ENCODE assay signal across 28 cellular contexts in genomic region chr11:79544324-79544723, GRCh38.
"Had no signal": no experiment of that assay in that cellular context is flagged by ENCODE, and none has a peak within 500 bp of the region (broad histone marks: within the 10 kb centered on the region; RNA-seq: fewer than 3 reads in every experiment).

No MANE protein-coding gene starts in this region.

- DNase-seq: activated B cell treated with CpG ODN at 0.5 μM for 24 hours; activated CD4-positive, alpha-beta memory T cell treated with anti-CD3 and anti-CD28 coated beads, Interleukin-2, amount 10 ng/mL, durations not matched to agents 7 days and 5 days; activated CD4-positive, alpha-beta T cell treated with anti-CD3 and anti-CD28 coated beads for 4 hours; activated CD4-positive, alpha-beta T cell treated with anti-CD3 and anti-CD28 coated beads, Interleukin-2, amount 10 ng/mL, durations not matched to agents 24 days and 14 days; activated CD4-positive, alpha-beta T cell treated with anti-CD3 and anti-CD28 coated beads, Interleukin-2, amount 50 U/mL, for 1 hour; activated CD4-positive, alpha-beta T cell treated with anti-CD3 and anti-CD28 coated beads, Interleukin-2, amount 50 U/mL, for 48 hours; activated CD4-positive, CD25-positive, alpha-beta regulatory T cell treated with anti-CD3 and anti-CD28 coated beads, Interleukin-2, amount 50 U/mL, for 72 hours; activated CD8-positive, alpha-beta memory T cell treated with anti-CD3 and anti-CD28 coated beads for 24 hours; activated CD8-positive, alpha-beta memory T cell treated with anti-CD3 and anti-CD28 coated beads, Interleukin-2, amount 10 ng/mL, durations not matched to agents 7 days and 5 days; activated CD8-positive, alpha-beta memory T cell treated with anti-CD3 and anti-CD28 coated beads, Interleukin-2, amount 50 U/mL, for 48 hours; activated CD8-positive, alpha-beta T cell treated with anti-CD3 and anti-CD28 coated beads, Interleukin-2, amount 10 ng/mL, durations not matched to agents 7 days and 5 days; activated effector memory CD4-positive, alpha-beta T cell treated with Interleukin-2 at 50 U/mL for 16 hours; activated gamma-delta T cell; activated naive CD4-positive, alpha-beta T cell treated with anti-CD3 and anti-CD28 coated beads, Interleukin-2, amount 10 ng/mL, durations not matched to agents 7 days and 5 days; activated naive CD4-positive, alpha-beta T cell treated with Interleukin-2 at 50 U/mL for 16 hours; activated T-cell treated with anti-CD3 and anti-CD28 coated beads, Interleukin-2, amount 50 U/mL, for 24 hours; activated T-cell treated with anti-CD3 and anti-CD28 coated beads, Interleukin-2, amount 50 U/mL, for 48 hours; adrenal gland; amniotic stem cell; aorta; body of pancreas; brain microvascular endothelial cell; central memory CD4-positive, alpha-beta T cell; T-helper 1 cell; T-helper 2 cell; T-helper 9 cell had no signal

- H3K27ac ChIP-seq: adrenal gland, body of pancreas, brain microvascular endothelial cell, breast epithelium, VCaP had no signal

- H3K4me3 ChIP-seq: adrenal gland, body of pancreas, breast epithelium had no signal

- H3K36me3 ChIP-seq: adrenal gland, brain microvascular endothelial cell, breast epithelium had no signal

- H3K27me3 ChIP-seq: adrenal gland, body of pancreas, brain microvascular endothelial cell, breast epithelium had no signal

- ATAC-seq: activated CD8-positive, alpha-beta memory T cell treated with anti-CD3 and anti-CD28 coated beads, Interleukin-2, amount 10 ng/mL, durations not matched to agents 7 days and 5 days; activated CD8-positive, alpha-beta T cell treated with anti-CD3 and anti-CD28 coated beads, Interleukin-2, amount 10 ng/mL, durations not matched to agents 7 days and 5 days; body of pancreas had no signal

- H3K9me3 ChIP-seq: adrenal gland, body of pancreas, breast epithelium had no signal

- H3K4me1 ChIP-seq: adrenal gland, body of pancreas, breast epithelium had no signal
